Comparison of ENCODE assay signal across 27 cellular contexts in the genomic region with DNA sequence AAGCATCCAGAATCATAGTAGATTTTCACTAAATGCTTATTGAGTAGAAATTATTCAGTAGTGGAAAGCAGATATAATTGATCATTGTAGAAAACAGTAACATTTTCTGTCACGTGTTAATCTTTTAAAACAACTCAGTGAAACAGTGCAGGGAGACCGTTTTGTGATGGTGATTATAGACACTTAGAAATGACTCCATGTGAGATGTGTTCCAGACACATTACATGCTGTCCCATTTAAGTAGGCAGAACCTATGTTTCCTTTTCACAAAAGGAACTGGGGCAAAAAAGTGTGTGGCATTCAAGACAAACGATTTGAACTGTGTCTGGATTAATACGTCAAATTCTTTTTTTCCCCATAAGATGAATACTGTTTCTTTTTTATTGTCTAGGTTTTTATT.
"Had no signal": no experiment of that assay in that cellular context is flagged by ENCODE, and none has a peak within 500 bp of the region (broad histone marks: within the 10 kb centered on the region; RNA-seq: fewer than 3 reads in every experiment).

No MANE protein-coding gene starts in this region.

- H3K9me3 Mint-ChIP-seq: activated naive CD4-positive, alpha-beta T cell treated with anti-CD3 and anti-CD28 coated beads, Interleukin-2, amount 50 U/mL, for 72 hours; activated T-cell treated with anti-CD3 and anti-CD28 coated beads, Interleukin-2, amount 50 U/mL, for 72 hours; brain; dendritic cell treated with granulocyte-macrophage colony-stimulating factor and Interleukin-4, amounts not matched to agents 40 ng/mL and 50 ng/mL, for 4 days; immature natural killer cell had no signal

- H3K9me3 ChIP-seq: esophagus muscularis mucosa, heart left ventricle, left lung, ovary, prostate gland, tibial artery, upper lobe of right lung had no signal

- H3K36me3 ChIP-seq: esophagus muscularis mucosa, heart left ventricle, left lung, ovary, prostate gland, tibial artery, upper lobe of right lung had no signal

- H3K4me1 ChIP-seq: left lung, prostate gland, upper lobe of right lung had no signal

- H3K27me3 ChIP-seq: esophagus muscularis mucosa, foreskin keratinocyte, heart left ventricle, left lung, ovary, tibial artery, upper lobe of right lung had no signal

- H3K27me3 Mint-ChIP-seq: brain; dendritic cell treated with granulocyte-macrophage colony-stimulating factor and Interleukin-4, amounts not matched to agents 40 ng/mL and 50 ng/mL, for 4 days; naive B cell had no signal

- H3K27ac Mint-ChIP-seq: activated naive CD4-positive, alpha-beta T cell treated with anti-CD3 and anti-CD28 coated beads, Interleukin-2, amount 50 U/mL, for 72 hours; activated T-cell treated with anti-CD3 and anti-CD28 coated beads, Interleukin-2, amount 50 U/mL, for 72 hours; dendritic cell treated with granulocyte-macrophage colony-stimulating factor and Interleukin-4, amounts not matched to agents 40 ng/mL and 50 ng/mL, for 4 days had no signal

- H3K27ac ChIP-seq: esophagus muscularis mucosa, heart left ventricle, left lung, ovary, prostate gland, skin epidermis, tibial artery, upper lobe of right lung had no signal

- H3K4me3 ChIP-seq: esophagus muscularis mucosa, heart left ventricle, left lung, ovary, prostate gland, skin epidermis, tibial artery, upper lobe of right lung had no signal

- H3K4me3 Mint-ChIP-seq: activated T-cell treated with anti-CD3 and anti-CD28 coated beads, Interleukin-2, amount 50 U/mL, for 72 hours; brain; dendritic cell treated with granulocyte-macrophage colony-stimulating factor and Interleukin-4, amounts not matched to agents 40 ng/mL and 50 ng/mL, for 4 days; immature natural killer cell had no signal

- DNase-seq: activated CD4-positive, alpha-beta T cell treated with anti-CD3 and anti-CD28 coated beads for 4 hours; activated CD4-positive, alpha-beta T cell treated with anti-CD3 and anti-CD28 coated beads, Interleukin-2, amount 50 U/mL, for 4 hours; activated naive CD4-positive, alpha-beta T cell; activated T-cell treated with anti-CD3 and anti-CD28 coated beads for 4 hours; activated T-cell treated with anti-CD3 and anti-CD28 coated beads, Interleukin-2, amount 50 U/mL, for 72 hours; aorta; effector CD4-positive, alpha-beta T cell; heart left ventricle; immature natural killer cell; kidney; left lung; naive B cell; ovary; retina; stimulated activated CD4-positive, alpha-beta T cell treated with anti-CD3 and anti-CD28 coated beads, Interleukin-12 subunit alpha, Interleukin-12 subunit beta, amount 100 ng/mL, for 4 hours; stimulated activated CD4-positive, alpha-beta T cell treated with anti-CD3 and anti-CD28 coated beads, Interleukin-4, amount 100 ng/mL, for 1 hour; stimulated activated naive CD8-positive, alpha-beta T cell treated with anti-CD3 and anti-CD28 coated beads, Interleukin-15, Interleukin-2, amounts not matched to agents 100 U/mL and 50 U/mL, for 24 hours; tibial artery; upper lobe of right lung had no signal

- ATAC-seq: activated naive CD4-positive, alpha-beta T cell treated with anti-CD3 and anti-CD28 coated beads, Interleukin-2, amount 50 U/mL, for 72 hours; left lung; sciatic nerve; stimulated activated naive CD8-positive, alpha-beta T cell treated with anti-CD3 and anti-CD28 coated beads, Interleukin-15, Interleukin-2, amounts not matched to agents 100 U/mL and 50 U/mL, for 24 hours; upper lobe of right lung had no signal
